Comparison of ENCODE assay signal across 1 cellular context in genomic region chr19:488505-489417, GRCh38.
TF ChIP-seq lines count a peak whose summit lies in the region.

No MANE protein-coding gene starts in this region.

TF ChIP-seq in endothelial cell of umbilical vein, 7 proteins besides CTCF, POLR2A, EP300 and RAD21:
- TF ChIP-seq MYC (IDR thresholded peaks at IDR 0.05; ENCODE audit: low read depth, low read length) (no peak), POLR2AphosphoS5 (IDR thresholded peaks at IDR 0.05; ENCODE audit: insufficient read depth, low read depth, low read length) (peak; percentile 97)
- TF ChIP-seq, protein P1, sequence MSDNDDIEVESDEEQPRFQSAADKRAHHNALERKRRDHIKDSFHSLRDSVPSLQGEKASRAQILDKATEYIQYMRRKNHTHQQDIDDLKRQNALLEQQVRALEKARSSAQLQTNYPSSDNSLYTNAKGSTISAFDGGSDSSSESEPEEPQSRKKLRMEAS (IDR thresholded peaks at IDR 0.05; ENCODE audit: insufficient read depth, insufficient read length): no peak
